In the genomic region with DNA sequence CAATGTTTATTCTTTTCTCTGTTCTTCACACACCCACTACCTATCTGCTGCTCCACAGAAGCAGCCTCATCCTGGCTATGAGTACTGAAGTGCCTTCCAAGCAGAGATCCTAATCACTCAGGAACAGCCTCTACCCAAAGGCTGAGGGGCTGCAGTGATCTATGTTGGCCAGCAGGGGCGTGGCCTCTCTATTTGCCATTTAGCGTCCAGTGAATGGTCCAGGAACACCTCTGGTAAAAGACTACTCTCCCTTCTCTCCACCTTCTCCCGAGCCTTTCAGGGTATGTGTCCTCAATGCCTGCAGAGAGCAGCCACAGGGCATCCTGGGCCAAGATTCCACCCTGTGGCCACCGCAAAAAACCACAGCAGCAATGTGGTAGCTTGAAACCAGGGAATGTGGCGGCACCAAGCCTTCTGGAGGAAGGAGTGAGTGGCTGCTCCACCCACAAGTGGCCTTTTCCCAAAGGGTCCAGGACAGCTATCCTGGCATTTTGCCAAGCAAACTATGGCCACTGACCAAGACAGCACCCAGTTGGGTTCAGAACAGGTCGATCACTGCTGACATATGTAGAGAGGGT, we compare ENCODE assay signal across 8 cellular contexts.
DNase-seq lines count a peak whose midpoint lies in the region; ATAC-seq and TF ChIP-seq lines count a peak whose summit lies in the region.

No MANE protein-coding gene starts in this region.

- H3K9me3 ChIP-seq in Loucy (ENCODE audit: insufficient read depth, low read depth, low read length) (no peaks in the 10 kb centered on the region), WERI-Rb-1 (ENCODE audit: severe bottlenecking) (no peaks in the 10 kb centered on the region), trophoblast cell (ENCODE audit: insufficient read depth, low read depth, low read length) (no peaks in the 10 kb centered on the region)

- peaks cover 4% of the 10 kb centered on the region for H3K4me1 ChIP-seq in Loucy (ENCODE audit: insufficient read depth, low read length, poor library complexity, severe bottlenecking)
- H3K4me1 ChIP-seq in trophoblast cell (ENCODE audit: control insufficient read depth in 1 of 2, insufficient read depth in 2 of 2, low read length in 2 of 2): peaks cover 0 to 7% of the 10 kb centered on the region in 2 experiments

- no peak overlapping the region for H3K9ac ChIP-seq in Loucy (ENCODE audit: low read depth, low read length, poor library complexity, severe bottlenecking)
- H3K9ac ChIP-seq in trophoblast cell (ENCODE audit: low read length): no peak overlapping the region

- H3K9me2 ChIP-seq in Loucy (replicated peaks; ENCODE audit: low read depth, low read length): no peaks in the 10 kb centered on the region

- H3K27me3 Mint-ChIP-seq in activated T-helper 1 cell treated with anti-CD3 and anti-CD28 coated beads, Interleukin-12 subunit alpha, Interleukin-12 subunit beta, Interleukin-2, Interleukin-4 antibody, amounts not matched to agents 30 ng/mL and 10 ng/mL and 1 ng/mL, durations not matched to agents 14 hours and 24 hours and 36 hours (ENCODE audit: insufficient read depth): peaks cover 20% of the 10 kb centered on the region

- H4K91ac ChIP-seq in trophoblast cell (ENCODE audit: low read depth, low read length): no peak overlapping the region

- no peak overlapping the region for H3K18ac ChIP-seq in trophoblast cell (ENCODE audit: low read length)

- H3K23ac ChIP-seq in trophoblast cell (ENCODE audit: low read length): no peak overlapping the region

- peak; percentile 88 for TF ChIP-seq CTCF in GM06990 (IDR thresholded peaks at IDR 0.05; ENCODE audit: insufficient read depth, low read length, poor library complexity, severe bottlenecking)
- peak; percentile 87 for TF ChIP-seq CTCF in Loucy (conservative IDR thresholded peaks at IDR 0.05; ENCODE audit: low read length)
- TF ChIP-seq CTCF in WERI-Rb-1 (IDR thresholded peaks at IDR 0.05; ENCODE audit: low read depth, low read length): peak; percentile 92

- H3K14ac ChIP-seq in trophoblast cell (ENCODE audit: low read length): no peak overlapping the region

- no peak overlapping the region for H3K4me3 Mint-ChIP-seq in activated T-helper 1 cell treated with anti-CD3 and anti-CD28 coated beads, Interleukin-12 subunit alpha, Interleukin-12 subunit beta, Interleukin-2, Interleukin-4 antibody, amounts not matched to agents 30 ng/mL and 10 ng/mL and 1 ng/mL, durations not matched to agents 14 hours and 24 hours and 36 hours

- H2AFZ ChIP-seq in Loucy (ENCODE audit: low read length) (no peak overlapping the region), trophoblast cell (ENCODE audit: insufficient read depth, low read length, poor library complexity) (no peak overlapping the region)

- no peak overlapping the region for H2BK120ac ChIP-seq in trophoblast cell (ENCODE audit: insufficient read depth, low read length, poor library complexity)

- no peak overlapping the region for H3K4me3 ChIP-seq in GM06990 (replicated peaks; ENCODE audit: low read depth, low read length)
- no peak overlapping the region for H3K4me3 ChIP-seq in Loucy (ENCODE audit: low read length, poor library complexity, severe bottlenecking)
- H3K4me3 ChIP-seq in WERI-Rb-1 (ENCODE audit: low read depth, low read length): no peak overlapping the region
- H3K4me3 ChIP-seq in trophoblast cell (ENCODE audit: low read depth, low read length): no peak overlapping the region

- H4K12ac ChIP-seq in trophoblast cell (ENCODE audit: low read depth, low read length): no peak overlapping the region

- H3K27me3 ChIP-seq in GM06990 (replicated peaks; ENCODE audit: control insufficient read depth, insufficient read depth, low read length) (peaks cover 4% of the 10 kb centered on the region; the same call in 1 of the 2 replicates), Loucy (ENCODE audit: insufficient read depth, low read length, poor library complexity, severe bottlenecking) (peaks cover 47% of the 10 kb centered on the region), WERI-Rb-1 (ENCODE audit: insufficient read depth, low read depth, severe bottlenecking) (no peaks in the 10 kb centered on the region), trophoblast cell (ENCODE audit: insufficient read depth, low read length) (no peaks in the 10 kb centered on the region)

- H3K79me2 ChIP-seq in Loucy (ENCODE audit: insufficient read depth, low read length) (no peaks in the 10 kb centered on the region), trophoblast cell (ENCODE audit: control insufficient read depth, insufficient read depth, low read length, poor library complexity) (no peaks in the 10 kb centered on the region)

- no peaks in the 10 kb centered on the region for H3K36me3 ChIP-seq in GM06990 (ENCODE audit: control insufficient read depth, insufficient read depth, low read length)
- H3K36me3 ChIP-seq in Loucy (ENCODE audit: insufficient read depth, low read length): no peaks in the 10 kb centered on the region
- no peaks in the 10 kb centered on the region for H3K36me3 ChIP-seq in WERI-Rb-1
- no peaks in the 10 kb centered on the region for H3K36me3 ChIP-seq in trophoblast cell (ENCODE audit: control insufficient read depth in 1 of 2, insufficient read depth in 2 of 2, low read length in 2 of 2)

- no CpG with 5 or more reads among the region's 6 CpGs for whole genome bisulfite sequencing in trophoblast cell (ENCODE audit: extremely low coverage, insufficient coverage, insufficient read length)

- H3K9me3 Mint-ChIP-seq in activated T-helper 1 cell treated with anti-CD3 and anti-CD28 coated beads, Interleukin-12 subunit alpha, Interleukin-12 subunit beta, Interleukin-2, Interleukin-4 antibody, amounts not matched to agents 30 ng/mL and 10 ng/mL and 1 ng/mL, durations not matched to agents 14 hours and 24 hours and 36 hours: no peaks in the 10 kb centered on the region

- no peak overlapping the region for H2BK5ac ChIP-seq in trophoblast cell (ENCODE audit: low read depth, low read length, poor library complexity)

- intact Hi-C loops in activated T-helper 1 cell treated with anti-CD3 and anti-CD28 coated beads, Interleukin-12 subunit alpha, Interleukin-12 subunit beta, Interleukin-2, Interleukin-4 antibody, amounts not matched to agents 30 ng/mL and 10 ng/mL and 1 ng/mL, durations not matched to agents 14 hours and 24 hours and 36 hours (cut with micrococcal nuclease): loop anchor here (1.0 to 10.0 kb wide), 3 partner anchors 19 to 506 kb away; a partner anchor contains a TSS

- peak; percentile 43 for ATAC-seq in esophagus mucosa
- ATAC-seq in HG03196 (IDR thresholded peaks at IDR 0.05; ENCODE audit: unreplicated experiment): no peak

- H3K79me1 ChIP-seq in trophoblast cell (ENCODE audit: low read length): no peaks in the 10 kb centered on the region

- H2BK12ac ChIP-seq in trophoblast cell (ENCODE audit: low read length): no peak overlapping the region

- H3K27ac ChIP-seq in WERI-Rb-1 (no peak overlapping the region), trophoblast cell (ENCODE audit: low read depth, low read length) (no peak overlapping the region)

- H4K8ac ChIP-seq in trophoblast cell (ENCODE audit: low read depth, low read length): no peak overlapping the region

- no peaks in the 10 kb centered on the region for H3F3A ChIP-seq in Loucy (ENCODE audit: low read depth)

- peaks cover 15% of the 10 kb centered on the region for H3K4me1 Mint-ChIP-seq in activated T-helper 1 cell treated with anti-CD3 and anti-CD28 coated beads, Interleukin-12 subunit alpha, Interleukin-12 subunit beta, Interleukin-2, Interleukin-4 antibody, amounts not matched to agents 30 ng/mL and 10 ng/mL and 1 ng/mL, durations not matched to agents 14 hours and 24 hours and 36 hours (ENCODE audit: low read depth)

- H3K4me2 ChIP-seq in Loucy (ENCODE audit: low read depth, low read length, poor library complexity, severe bottlenecking) (no peak overlapping the region), trophoblast cell (ENCODE audit: low read length) (no peak overlapping the region)

- H3K27ac Mint-ChIP-seq in activated T-helper 1 cell treated with anti-CD3 and anti-CD28 coated beads, Interleukin-12 subunit alpha, Interleukin-12 subunit beta, Interleukin-2, Interleukin-4 antibody, amounts not matched to agents 30 ng/mL and 10 ng/mL and 1 ng/mL, durations not matched to agents 14 hours and 24 hours and 36 hours: no peak overlapping the region

- DNase-seq in AG08395 (ENCODE audit: low spot score) (peak; percentile 27), GM06990 (ENCODE audit: extremely low read depth, insufficient read length) (no peak), WERI-Rb-1 (peak; percentile 67), trophoblast cell (peak; percentile 58 to 81)
- no peak for DNase-seq in activated T-helper 1 cell treated with anti-CD3 and anti-CD28 coated beads, Interleukin-12 subunit alpha, Interleukin-12 subunit beta, Interleukin-2, Interleukin-4 antibody, amounts not matched to agents 30 ng/mL and 10 ng/mL and 1 ng/mL, durations not matched to agents 14 hours and 24 hours and 36 hours (ENCODE audit: low spot score)

- H2AK5ac ChIP-seq in trophoblast cell (ENCODE audit: low read length): no peak overlapping the region

- H4K20me1 ChIP-seq in Loucy (ENCODE audit: insufficient read depth, low read length, poor library complexity, severe bottlenecking): no peaks in the 10 kb centered on the region

- H3K4ac ChIP-seq in trophoblast cell (ENCODE audit: low read depth, low read length): no peak overlapping the region

- no peaks in the 10 kb centered on the region for H3K36me3 Mint-ChIP-seq in activated T-helper 1 cell treated with anti-CD3 and anti-CD28 coated beads, Interleukin-12 subunit alpha, Interleukin-12 subunit beta, Interleukin-2, Interleukin-4 antibody, amounts not matched to agents 30 ng/mL and 10 ng/mL and 1 ng/mL, durations not matched to agents 14 hours and 24 hours and 36 hours (ENCODE audit: low read depth)

Comparison
In these comparisons a context has a peak if more than half of its experiments do, and no peak if none do; other contexts are left out.
1. DNase-seq: peak in AG08395 (single experiment), WERI-Rb-1 (single experiment) and trophoblast cell (2 of 2); none in GM06990 (single experiment) and activated T-helper 1 cell treated with anti-CD3 and anti-CD28 coated beads, Interleukin-12 subunit alpha, Interleukin-12 subunit beta, Interleukin-2, Interleukin-4 antibody, amounts not matched to agents 30 ng/mL and 10 ng/mL and 1 ng/mL, durations not matched to agents 14 hours and 24 hours and 36 hours (single experiment).
2. Peak in every context shown above with its lines, with median percentiles within 50 percentile points of each other: CTCF ChIP-seq.